Comparison of ENCODE assay signal across 14 cellular contexts in genomic region chr18:70907673-70908072, GRCh38.
A peak's percentile ranks its signal among the peaks of the same experiment; 100 is the strongest.
DNase-seq lines count a peak whose midpoint lies in the region; ATAC-seq and TF ChIP-seq lines count a peak whose summit lies in the region.
"Had no signal": no experiment of that assay in that cellular context is flagged by ENCODE, and none has a peak within 500 bp of the region (broad histone marks: within the 10 kb centered on the region; RNA-seq: fewer than 3 reads in every experiment).

No MANE protein-coding gene starts in this region.

- H3K27me3 Mint-ChIP-seq in CD14-positive monocyte (ENCODE audit: low read depth in 3 of 3) = no peaks in the 10 kb centered on the region

- no peak overlapping the region for H3K4me3 Mint-ChIP-seq in CD14-positive monocyte

- no peak for ATAC-seq in GM19328 (IDR thresholded peaks at IDR 0.05; ENCODE audit: unreplicated experiment)
- ATAC-seq: body of pancreas, mucosa of descending colon had no signal

- no peaks in the 10 kb centered on the region for H3K9me3 ChIP-seq in HUES6 (ENCODE audit: control insufficient read depth, insufficient read depth, low read depth, low read length)
- H3K9me3 ChIP-seq: body of pancreas, suprapubic skin had no signal

- intact Hi-C loops in CD14-positive monocyte (cut with micrococcal nuclease) = no loop called here

- no peak overlapping the region for H3K27ac Mint-ChIP-seq in CD14-positive monocyte

- H3K4me3 ChIP-seq in HUES6 (ENCODE audit: low read depth, low read length) (no peak overlapping the region), astrocyte of the spinal cord (ENCODE audit: low read depth, low read length) (no peak overlapping the region)
- H3K4me3 ChIP-seq: body of pancreas, mucosa of descending colon, suprapubic skin had no signal

- H3K9me3 Mint-ChIP-seq in CD14-positive monocyte = peaks cover 0 to 5% (median 2%) of the 10 kb centered on the region in 7 donors

- TF ChIP-seq CTCF in astrocyte of the spinal cord (IDR thresholded peaks at IDR 0.05; ENCODE audit: low read depth, low read length) (no peak), CD14-positive monocyte (IDR thresholded peaks at IDR 0.05) (no peak)

- no peaks in the 10 kb centered on the region for H3K27me3 ChIP-seq in HUES6 (ENCODE audit: control insufficient read depth, insufficient read depth, low read length)
- H3K27me3 ChIP-seq: body of pancreas, suprapubic skin had no signal

- peaks cover 6% of the 10 kb centered on the region; the same call in 1 of the 2 replicates for H3K4me1 ChIP-seq in HUES6 (ENCODE audit: control insufficient read depth, insufficient read depth, low read length)
- H3K4me1 ChIP-seq: body of pancreas, suprapubic skin had no signal

- no peak overlapping the region for H3K9ac ChIP-seq in HUES6 (ENCODE audit: low read length)

- TF ChIP-seq POLR2A in erythroblast (IDR thresholded peaks at IDR 0.05; ENCODE audit: low read length) = no peak

- H3K27ac ChIP-seq in HUES6 (ENCODE audit: low read depth, low read length) = peak overlapping the region; percentile 51; the same call in 1 of the 2 replicates
- H3K27ac ChIP-seq: body of pancreas, suprapubic skin had no signal

- DNase-seq in NCI-H2227 (lab: John Stamatoyannopoulos, UW; ENCODE audit: unreplicated experiment) (peak; percentile 18), astrocyte of the spinal cord (ENCODE audit: low read depth, low spot score) (peak; percentile 6), pons (ENCODE audit: low spot score) (peak; percentile 45), CD14-positive monocyte (ENCODE audit: low spot score) (no peak), erythroblast (lab: John Stamatoyannopoulos, UW) (no peak)
- no peak for DNase-seq in effector CD4-positive, alpha-beta T cell
- DNase-seq: activated T-cell treated with anti-CD3 and anti-CD28 coated beads, Interleukin-2, amount 50 U/mL, for 48 hours; body of pancreas; EL; mucosa of descending colon; NCI-H187 had no signal

- no peaks in the 10 kb centered on the region for H3K4me1 Mint-ChIP-seq in CD14-positive monocyte

- in situ Hi-C loops in astrocyte of the spinal cord (cut with HindIII; ENCODE audit: low sequenced_read_pairs) = no loop called here

- H3K36me3 ChIP-seq in HUES6 (ENCODE audit: control insufficient read depth, insufficient read depth, low read length) = no peaks in the 10 kb centered on the region
- H3K36me3 ChIP-seq: suprapubic skin had no signal

- no peaks in the 10 kb centered on the region for H3K36me3 Mint-ChIP-seq in CD14-positive monocyte

Comparison
In these comparisons a context has a peak if more than half of its experiments do, and no peak if none do; other contexts are left out.
1. DNase-seq: peak in NCI-H2227 (single experiment), astrocyte of the spinal cord (single experiment) and pons (single experiment); none in CD14-positive monocyte (single experiment), effector CD4-positive, alpha-beta T cell (single experiment) and erythroblast (0 of 2).